ENCODE assay signal across 17 cellular contexts in the genomic region with DNA sequence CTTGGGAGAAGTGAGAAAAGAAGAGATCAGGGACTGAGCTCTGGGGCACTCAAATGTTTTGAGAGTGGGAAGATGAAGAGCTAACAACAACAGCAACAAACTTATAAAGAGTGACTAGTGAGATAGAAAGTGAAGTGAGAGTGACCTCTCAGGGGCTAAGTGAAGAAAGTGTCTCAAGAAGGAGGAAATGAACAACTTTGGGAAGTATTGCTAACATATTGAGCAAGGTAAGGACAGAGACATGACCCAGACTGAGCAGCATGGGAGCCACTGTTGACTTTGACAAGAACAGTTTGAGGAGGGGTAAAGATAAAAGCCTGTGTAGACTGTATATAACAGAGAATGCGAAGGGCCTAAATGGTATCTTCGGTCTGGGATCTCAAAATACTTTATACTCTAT.
"Had no signal": no experiment of that assay in that cellular context is flagged by ENCODE, and none has a peak within 500 bp of the region (broad histone marks: within the 10 kb centered on the region; RNA-seq: fewer than 3 reads in every experiment).

No MANE protein-coding gene starts in this region.

- H3K27me3 Mint-ChIP-seq: activated CD4-positive, alpha-beta memory T cell treated with anti-CD3 and anti-CD28 coated beads, Interleukin-2, amount 10 ng/mL, durations not matched to agents 7 days and 5 days; activated CD4-positive, alpha-beta T cell treated with anti-CD3 and anti-CD28 coated beads for 36 hours; activated naive CD8-positive, alpha-beta T cell treated with anti-CD3 and anti-CD28 coated beads for 36 hours; natural killer cell treated with Interleukin-12 subunit alpha and Interleukin-12 subunit beta and Interleukin-15 and Interleukin-18, amount 100 ng/mL, for 72 hours; stimulated activated naive CD8-positive, alpha-beta T cell treated with anti-CD3 and anti-CD28 coated beads, Interleukin-15, amount 100 ng/mL, for 72 hours had no signal

- H3K27ac ChIP-seq: brain microvascular endothelial cell, dorsolateral prefrontal cortex, prostate gland, testis had no signal

- H3K36me3 Mint-ChIP-seq: natural killer cell treated with Interleukin-12 subunit alpha and Interleukin-12 subunit beta and Interleukin-15 and Interleukin-18, amount 100 ng/mL, for 72 hours had no signal

- H3K4me1 ChIP-seq: prostate gland, testis had no signal

- H3K36me3 ChIP-seq: brain microvascular endothelial cell, prostate gland, spleen had no signal

- DNase-seq: activated CD4-positive, alpha-beta memory T cell treated with anti-CD3 and anti-CD28 coated beads, Interleukin-2, amount 10 ng/mL, durations not matched to agents 7 days and 5 days; activated CD4-positive, alpha-beta T cell treated with anti-CD3 and anti-CD28 coated beads for 36 hours; activated CD8-positive, alpha-beta memory T cell treated with anti-CD3 and anti-CD28 coated beads, Interleukin-2, amount 50 U/mL, for 4 hours; activated gamma-delta T cell treated with Interleukin-2 at 50 U/mL for 16 hours; activated naive CD8-positive, alpha-beta T cell treated with anti-CD3 and anti-CD28 coated beads for 36 hours; activated T-cell treated with anti-CD3 and anti-CD28 coated beads, Interleukin-2, amount 50 U/mL, for 72 hours; brain microvascular endothelial cell; dorsolateral prefrontal cortex; hypothalamus; nucleus accumbens; spleen; stimulated activated naive CD8-positive, alpha-beta T cell treated with anti-CD3 and anti-CD28 coated beads, Interleukin-15, amount 100 ng/mL, for 72 hours; testis had no signal

- H3K9me3 ChIP-seq: prostate gland, spleen, testis had no signal

- ATAC-seq: activated CD4-positive, alpha-beta T cell treated with anti-CD3 and anti-CD28 coated beads for 36 hours; activated T-cell treated with anti-CD3 and anti-CD28 coated beads, Interleukin-2, amount 50 U/mL, for 72 hours; natural killer cell treated with Interleukin-12 subunit alpha and Interleukin-12 subunit beta and Interleukin-15 and Interleukin-18, amount 100 ng/mL, for 72 hours; sciatic nerve; stimulated activated naive CD8-positive, alpha-beta T cell treated with anti-CD3 and anti-CD28 coated beads, Interleukin-15, amount 100 ng/mL, for 72 hours had no signal

- H3K27ac Mint-ChIP-seq: activated CD4-positive, alpha-beta memory T cell treated with anti-CD3 and anti-CD28 coated beads, Interleukin-2, amount 10 ng/mL, durations not matched to agents 7 days and 5 days; activated CD4-positive, alpha-beta T cell treated with anti-CD3 and anti-CD28 coated beads for 36 hours; activated naive CD8-positive, alpha-beta T cell treated with anti-CD3 and anti-CD28 coated beads for 36 hours; activated T-cell treated with anti-CD3 and anti-CD28 coated beads, Interleukin-2, amount 50 U/mL, for 72 hours; natural killer cell treated with Interleukin-12 subunit alpha and Interleukin-12 subunit beta and Interleukin-15 and Interleukin-18, amount 100 ng/mL, for 72 hours; stimulated activated naive CD8-positive, alpha-beta T cell treated with anti-CD3 and anti-CD28 coated beads, Interleukin-15, amount 100 ng/mL, for 72 hours had no signal

- H3K27me3 ChIP-seq: brain microvascular endothelial cell, dorsolateral prefrontal cortex, spleen, testis had no signal

- H3K4me3 Mint-ChIP-seq: activated CD4-positive, alpha-beta memory T cell treated with anti-CD3 and anti-CD28 coated beads, Interleukin-2, amount 10 ng/mL, durations not matched to agents 7 days and 5 days; activated CD4-positive, alpha-beta T cell treated with anti-CD3 and anti-CD28 coated beads for 36 hours; activated naive CD8-positive, alpha-beta T cell treated with anti-CD3 and anti-CD28 coated beads for 36 hours; activated T-cell treated with anti-CD3 and anti-CD28 coated beads, Interleukin-2, amount 50 U/mL, for 72 hours; natural killer cell treated with Interleukin-12 subunit alpha and Interleukin-12 subunit beta and Interleukin-15 and Interleukin-18, amount 100 ng/mL, for 72 hours; stimulated activated naive CD8-positive, alpha-beta T cell treated with anti-CD3 and anti-CD28 coated beads, Interleukin-15, amount 100 ng/mL, for 72 hours had no signal

- H3K4me3 ChIP-seq: dorsolateral prefrontal cortex, lung, prostate gland, spleen, testis had no signal

- H3K9me3 Mint-ChIP-seq: activated CD4-positive, alpha-beta memory T cell treated with anti-CD3 and anti-CD28 coated beads, Interleukin-2, amount 10 ng/mL, durations not matched to agents 7 days and 5 days; natural killer cell treated with Interleukin-12 subunit alpha and Interleukin-12 subunit beta and Interleukin-15 and Interleukin-18, amount 100 ng/mL, for 72 hours; stimulated activated naive CD8-positive, alpha-beta T cell treated with anti-CD3 and anti-CD28 coated beads, Interleukin-15, amount 100 ng/mL, for 72 hours had no signal
